1 cellular context compared by ENCODE assay signal in genomic region chr1:89525169-89525855, GRCh38.
TF ChIP-seq lines count a peak whose summit lies in the region.

No MANE protein-coding gene starts in this region.

TF ChIP-seq in GM12878, 131 proteins besides CTCF, POLR2A, EP300 and RAD21 (continued from another document):
- TF ChIP-seq ZBTB40 (IDR thresholded peaks at IDR 0.05; ENCODE audit: borderline replicate concordance) = no peak
- no peak for TF ChIP-seq ELK1 (IDR thresholded peaks at IDR 0.05; ENCODE audit: low read depth, low read length)
